23 cellular contexts compared by ENCODE assay signal in genomic region chr7:134785842-134786241, GRCh38. TPM values are rescaled to one million over a fixed set of nuclear protein-coding genes. Genes with fewer than 3 reads are reported as not detected.
DNase-seq lines count a peak whose midpoint lies in the region; ATAC-seq, FAIRE-seq and TF ChIP-seq lines count a peak whose summit lies in the region.
"Had no signal": no experiment of that assay in that cellular context is flagged by ENCODE, and none has a peak within 500 bp of the region (broad histone marks: within the 10 kb centered on the region; RNA-seq: fewer than 3 reads in every experiment).

No MANE protein-coding gene starts in this region.

- TF ChIP-seq RAD21 in SK-N-SH (IDR thresholded peaks at IDR 0.05; ENCODE audit: low read length) (no peak), H1 (IDR thresholded peaks at IDR 0.05 in 1 of 2, conservative IDR thresholded peaks at IDR 0.05 in 1 of 2; ENCODE audit: low read depth in 2 of 2, low read length in 2 of 2) (no peak)

- no peak overlapping the region for H2BK5ac ChIP-seq in H1 (ENCODE audit: low read depth, low read length)

- no peak overlapping the region for H4K5ac ChIP-seq in H1 (ENCODE audit: insufficient read length, low read depth, low read length)

- no peaks in the 10 kb centered on the region for H3K27me3 ChIP-seq in BLaER1
- H3K27me3 ChIP-seq in SK-N-SH (ENCODE audit: insufficient read depth), result no peaks in the 10 kb centered on the region
- H3K27me3 ChIP-seq in H1 (replicated peaks in 1 of 4; ENCODE audit: control insufficient read depth in 3 of 4, extremely low read depth in 1 of 4, insufficient read depth in 3 of 4, low read length in 3 of 4), result no peaks in the 10 kb centered on the region
- no peaks in the 10 kb centered on the region for H3K27me3 ChIP-seq in sigmoid colon
- H3K27me3 ChIP-seq: pancreas, spleen had no signal

- no peak overlapping the region for H2AK5ac ChIP-seq in H1 (ENCODE audit: low read depth, low read length)

- no peaks in the 10 kb centered on the region for H3K23me2 ChIP-seq in H1 (ENCODE audit: low read depth, low read length)

- TF ChIP-seq CTCF in SK-N-SH (IDR thresholded peaks at IDR 0.05) (no peak), H1 (IDR thresholded peaks at IDR 0.05; ENCODE audit: control extremely low read depth in 1 of 3, insufficient read depth in 1 of 3, low read depth in 1 of 3, low read length in 3 of 3) (no peak), sigmoid colon (IDR thresholded peaks at IDR 0.05) (no peak), lower leg skin (IDR thresholded peaks at IDR 0.05) (no peak)

- no peak overlapping the region for H3K23ac ChIP-seq in H1 (ENCODE audit: insufficient read length)

- H2BK20ac ChIP-seq in H1 (ENCODE audit: low read length), result no peak overlapping the region

- H2BK15ac ChIP-seq in H1 (ENCODE audit: low read length), result no peak overlapping the region

- H4K8ac ChIP-seq in H1 (ENCODE audit: extremely low read depth, insufficient read depth, low read length), result no peak overlapping the region

- no peak overlapping the region for H2BK12ac ChIP-seq in H1 (ENCODE audit: low read depth, low read length)

- no peak overlapping the region for H3K4me3 ChIP-seq in BLaER1
- H3K4me3 ChIP-seq in SK-N-SH (ENCODE audit: low read depth in 2 of 2, low read length in 1 of 2), result no peak overlapping the region
- no peak overlapping the region for H3K4me3 ChIP-seq in H1 (ENCODE audit: extremely low read depth in 1 of 4, insufficient read depth in 2 of 4, low read depth in 3 of 4, low read length in 4 of 4)
- H3K4me3 ChIP-seq in sigmoid colon, result peak overlapping the region in 2 of 4 donors; percentile 65 to 66
- H3K4me3 ChIP-seq in lower leg skin (ENCODE audit: low read depth, poor library complexity, severe bottlenecking), result no peak overlapping the region
- H3K4me3 ChIP-seq: GM12878, pancreas, spleen had no signal

- H3F3A ChIP-seq in SK-N-SH (replicated peaks; ENCODE audit: insufficient read depth), result peaks cover 25% of the 10 kb centered on the region

- no peak overlapping the region for H2AFZ ChIP-seq in SK-N-SH (ENCODE audit: low read depth)
- no peak overlapping the region for H2AFZ ChIP-seq in H1 (ENCODE audit: low read length)

- H3K4me1 ChIP-seq in BLaER1, result peaks cover 97% of the 10 kb centered on the region
- H3K4me1 ChIP-seq in SK-N-SH (ENCODE audit: control insufficient read depth in 1 of 2, insufficient read depth in 2 of 2, low read depth in 1 of 2, low read length in 1 of 2), result peaks cover 10 to 43% of the 10 kb centered on the region in 2 experiments
- peaks cover 3 to 7% (median 5%) of the 10 kb centered on the region in 4 experiments; a peak in 5 of 7 replicates for H3K4me1 ChIP-seq in H1 (replicated peaks in 1 of 4; ENCODE audit: control insufficient read depth in 3 of 4, insufficient read depth in 4 of 4, low read length in 3 of 4)
- peaks cover 0 to 83% (median 61%) of the 10 kb centered on the region in 4 donors for H3K4me1 ChIP-seq in sigmoid colon
- H3K4me1 ChIP-seq: pancreas had no signal

- no peak overlapping the region for H3K18ac ChIP-seq in H1 (ENCODE audit: extremely low read depth, low read length)

- DNase-seq in SK-N-SH (no peak), H1 (ENCODE audit: low read depth in 1 of 2, low spot score in 2 of 2) (no peak), sigmoid colon (no peak), lower leg skin (ENCODE audit: low spot score in 2 of 2) (no peak)
- no peak for DNase-seq in NK-92 treated with Interleukin-12 subunit alpha and Interleukin-12 subunit beta, amount 100 ng/mL, for 24 hours (lab: John Stamatoyannopoulos, UW)
- no peak for DNase-seq in activated T-cell treated with anti-CD3 and anti-CD28 coated beads, Interleukin-2, amount 50 U/mL, for 1 hour
- DNase-seq: activated B cell treated with CpG ODN at 0.5 μM for 24 hours; activated CD4-positive, alpha-beta T cell treated with anti-CD3 and anti-CD28 coated beads, Interleukin-2, amount 50 U/mL, for 1 hour; activated effector memory CD4-positive, alpha-beta T cell treated with anti-CD3 and anti-CD28 coated beads, Interleukin-2, amount 50 U/mL, for 16 hours; activated T-cell treated with anti-CD3 and anti-CD28 coated beads, Interleukin-2, amount 50 U/mL, for 24 hours; BE2C; CD8-positive, alpha-beta memory T cell; DMS 273 treated with DMSO at 0.1 percent for 48 hours; mesendoderm; NCI-H146; pancreas; retina; spleen; stimulated activated CD4-positive, alpha-beta T cell treated with anti-CD3 and anti-CD28 coated beads, Interleukin-2, amount 100 ng/mL, for 24 hours; stimulated activated naive CD8-positive, alpha-beta T cell treated with anti-CD3 and anti-CD28 coated beads, Interleukin-15, Interleukin-2, amounts not matched to agents 100 U/mL and 50 U/mL, for 24 hours had no signal

- peaks cover 36% of the 10 kb centered on the region for H3K9me3 ChIP-seq in BLaER1
- H3K9me3 ChIP-seq in SK-N-SH, result no peaks in the 10 kb centered on the region
- H3K9me3 ChIP-seq in H1 (ENCODE audit: insufficient read depth in 2 of 2, low read depth in 1 of 2, low read length in 1 of 2), result no peaks in the 10 kb centered on the region
- H3K9me3 ChIP-seq in sigmoid colon, result no peaks in the 10 kb centered on the region
- H3K9me3 ChIP-seq: BE2C, pancreas, spleen had no signal

- H3K14ac ChIP-seq in H1 (ENCODE audit: insufficient read length), result no peak overlapping the region

- no peaks in the 10 kb centered on the region for H3K9me2 ChIP-seq in SK-N-SH

- no peak for ATAC-seq in GM18520 (IDR thresholded peaks at IDR 0.05; ENCODE audit: unreplicated experiment)
- ATAC-seq: GM12878; pancreas; stimulated activated naive CD8-positive, alpha-beta T cell treated with anti-CD3 and anti-CD28 coated beads, Interleukin-15, Interleukin-2, amounts not matched to agents 100 U/mL and 50 U/mL, for 24 hours had no signal

- TF ChIP-seq POLR2A in H1 (IDR thresholded peaks at IDR 0.05; ENCODE audit: control extremely low read depth in 1 of 2, low read depth in 2 of 2, low read length in 2 of 2) (peak in 1 of 2 experiments; percentile 30; a peak in 1 of 3 replicates), sigmoid colon (IDR thresholded peaks at IDR 0.05) (no peak), lower leg skin (IDR thresholded peaks at IDR 0.05) (no peak)

- POLR2A ChIA-PET in SK-N-SH (lab: Yijun Ruan, JAX) (no interaction called here), H1 (lab: Charles Lee; ENCODE audit: partially characterized antibody) (interaction anchor here (0.8 to 1.3 kb wide), 2 partner anchors 22 to 24 kb away, joined by 3 read pairs; no protein-coding TSS in a partner anchor)

- peaks cover 5% of the 10 kb centered on the region; the same call in 1 of the 2 replicates for H3K79me1 ChIP-seq in H1 (ENCODE audit: low read depth, low read length)

- intact Hi-C loops in sigmoid colon (cut with DNase I), result no loop called here
- intact Hi-C loops in lower leg skin (cut with DNase I; ENCODE audit: low total_unique reads), result no loop called here

- FAIRE-seq in H1 (lab: Jason Lieb, UNC), result no peak
- FAIRE-seq: GM12878, pancreas had no signal

- CTCF ChIA-PET in SK-N-SH (lab: Yijun Ruan, JAX) (interaction anchor here (1.4 kb wide), 1 partner anchor 31 kb away, joined by 3 read pairs; no protein-coding TSS in a partner anchor), H1 (lab: Charles Lee; ENCODE audit: partially characterized antibody) (interaction anchor here (0.8 kb wide), 1 partner anchor 18 kb away, joined by 3 read pairs; no protein-coding TSS in a partner anchor)

- TF ChIP-seq EP300 in SK-N-SH (IDR thresholded peaks at IDR 0.05; ENCODE audit: borderline replicate concordance in 1 of 2, low read depth in 1 of 2, low read length in 1 of 2) (no peak), H1 (IDR thresholded peaks at IDR 0.05; ENCODE audit: borderline replicate concordance in 1 of 2, low read depth in 2 of 2, low read length in 2 of 2) (no peak), sigmoid colon (IDR thresholded peaks at IDR 0.05) (no peak)

- H3K56ac ChIP-seq in H1 (replicated peaks; ENCODE audit: insufficient read length, low read depth, low read length), result no peak overlapping the region

- no peak overlapping the region for H2BK120ac ChIP-seq in H1 (replicated peaks; ENCODE audit: low read depth, low read length)

- no peak overlapping the region for H4K91ac ChIP-seq in H1 (replicated peaks; ENCODE audit: insufficient read length, low read length)

- H3K9ac ChIP-seq in BLaER1 (no peak overlapping the region), SK-N-SH (no peak overlapping the region), H1 (replicated peaks in 1 of 4; ENCODE audit: extremely low read depth in 1 of 4, low read depth in 3 of 4, low read length in 3 of 4) (no peak overlapping the region)

- H3K79me2 ChIP-seq in SK-N-SH (ENCODE audit: insufficient read depth) (peaks cover 100% of the 10 kb centered on the region), H1 (ENCODE audit: control insufficient read depth in 1 of 2, insufficient read depth in 2 of 2, low read length in 2 of 2) (peaks cover 0 to 69% of the 10 kb centered on the region in 2 experiments; a peak in 2 of 4 replicates)

- H3K36me3 ChIP-seq in BLaER1 (peaks cover 49% of the 10 kb centered on the region), SK-N-SH (replicated peaks in 1 of 2; ENCODE audit: control insufficient read depth in 1 of 2, insufficient read depth in 2 of 2, low read length in 1 of 2) (peaks cover 47 to 48% of the 10 kb centered on the region in 2 experiments), H1 (ENCODE audit: control insufficient read depth in 2 of 4, insufficient read depth in 4 of 4, low read length in 3 of 4) (peaks cover 0 to 5% (median 0%) of the 10 kb centered on the region in 4 experiments; a peak in 3 of 8 replicates), sigmoid colon (peaks cover 0 to 7% (median 0%) of the 10 kb centered on the region in 4 donors)
- H3K36me3 ChIP-seq: BE2C, pancreas, spleen had no signal

- H3K4ac ChIP-seq in H1 (replicated peaks; ENCODE audit: insufficient read length, low read depth, low read length), result no peak overlapping the region

- H4K20me1 ChIP-seq in BLaER1, result peaks cover 4% of the 10 kb centered on the region; the same call in 1 of the 2 replicates
- H4K20me1 ChIP-seq in SK-N-SH (ENCODE audit: insufficient read depth), result peaks cover 97% of the 10 kb centered on the region
- H4K20me1 ChIP-seq in H1 (replicated peaks in 1 of 2; ENCODE audit: control insufficient read depth in 1 of 2, insufficient read depth in 2 of 2, low read length in 2 of 2), result no peaks in the 10 kb centered on the region

- H3K4me2 ChIP-seq in BLaER1, result peak overlapping the region; percentile 82
- 0 out of 2 replicates have a peak overlapping the region, but pooled peaks have one; percentile 86 for H3K4me2 ChIP-seq in SK-N-SH
- H3K4me2 ChIP-seq in H1 (ENCODE audit: insufficient read depth in 1 of 2, low read depth in 2 of 2, low read length in 2 of 2), result no peak overlapping the region

- peak overlapping the region; percentile 25; the same call in 1 of the 2 replicates for H3K27ac ChIP-seq in BLaER1
- peak overlapping the region in 1 of 2 experiments; percentile 7; a peak in 1 of 4 replicates for H3K27ac ChIP-seq in SK-N-SH (ENCODE audit: low read depth in 2 of 2, low read length in 1 of 2)
- H3K27ac ChIP-seq in H1 (ENCODE audit: low read depth, low read length), result no peak overlapping the region
- H3K27ac ChIP-seq in sigmoid colon, result peak overlapping the region; percentile 91 to 94 (median 93)
- H3K27ac ChIP-seq: pancreas, spleen had no signal

RNA-seq across cellular contexts. Expression of gene CALD1, which starts 6.4 kb away (rescaled TPM):
- polyA plus RNA-seq in SK-N-SH (2012; rRNA removed), result 299 and 303 TPM in 2 replicates
- 269 and 329 TPM in 2 replicates for polyA plus RNA-seq in SK-N-SH (2012; cell fraction: cytosol; rRNA removed)
- 304 and 462 TPM in 2 replicates for polyA plus RNA-seq in SK-N-SH (2012; cell fraction: nucleus; rRNA removed)
- 170 and 177 TPM in 2 replicates for total RNA-seq in H1 (2021; fragmentation: NEBNext Ultra II Directional; extraction: Animal tissue kit (Norgen Biotek cat#: 25700))
- 29.6 and 34.3 TPM in 2 replicates for polyA plus RNA-seq in H1 (2011; rRNA removed)
- 46.3 TPM for polyA plus RNA-seq in H1 (2011; cell fraction: cytosol; rRNA removed)
- polyA plus RNA-seq in H1 (2011; cell fraction: nucleus; rRNA removed), result 109 TPM
- polyA plus RNA-seq in H1 (2012, experiment 1 of 2), result 68.9 to 121 TPM (median 91.3 TPM) in 4 replicates
- polyA plus RNA-seq in H1 (2012, experiment 2 of 2), result 6.4 TPM
- polyA plus RNA-seq in H1 (2013, experiment 1 of 2), result 189 TPM
- polyA plus RNA-seq in H1 (2013, experiment 2 of 2), result 188 TPM
- polyA minus RNA-seq in H1 (2011; rRNA and poly(A)+ RNA removed), result 64.0 and 73.0 TPM in 2 replicates
- polyA minus RNA-seq in H1 (2011; cell fraction: cytosol; rRNA and poly(A)+ RNA removed), result 55.4 TPM
- 97.8 TPM for polyA minus RNA-seq in H1 (2011; cell fraction: nucleus; rRNA and poly(A)+ RNA removed)
- total RNA-seq in sigmoid colon, result 1,000 to 10,000 TPM; 1,069 to 2,150 (median 1,500) TPM
- 100 to 1,000 TPM in 1 of 3 donors, 10 to 100 TPM in 2; 34.7 to 125 (median 79.3) TPM for polyA plus RNA-seq in sigmoid colon
- total RNA-seq in lower leg skin, result 10 to 100 TPM; 30.3 to 95.7 (median 58.0) TPM
- polyA plus RNA-seq: CD8-positive, alpha-beta memory T cell had no signal

Comparison
In these comparisons a context has a peak if more than half of its experiments do, and no peak if none do; other contexts are left out.
1. H3K4me2 ChIP-seq: peak in BLaER1 (single experiment) and SK-N-SH (single experiment); none in H1 (0 of 2).